In the genomic region with DNA sequence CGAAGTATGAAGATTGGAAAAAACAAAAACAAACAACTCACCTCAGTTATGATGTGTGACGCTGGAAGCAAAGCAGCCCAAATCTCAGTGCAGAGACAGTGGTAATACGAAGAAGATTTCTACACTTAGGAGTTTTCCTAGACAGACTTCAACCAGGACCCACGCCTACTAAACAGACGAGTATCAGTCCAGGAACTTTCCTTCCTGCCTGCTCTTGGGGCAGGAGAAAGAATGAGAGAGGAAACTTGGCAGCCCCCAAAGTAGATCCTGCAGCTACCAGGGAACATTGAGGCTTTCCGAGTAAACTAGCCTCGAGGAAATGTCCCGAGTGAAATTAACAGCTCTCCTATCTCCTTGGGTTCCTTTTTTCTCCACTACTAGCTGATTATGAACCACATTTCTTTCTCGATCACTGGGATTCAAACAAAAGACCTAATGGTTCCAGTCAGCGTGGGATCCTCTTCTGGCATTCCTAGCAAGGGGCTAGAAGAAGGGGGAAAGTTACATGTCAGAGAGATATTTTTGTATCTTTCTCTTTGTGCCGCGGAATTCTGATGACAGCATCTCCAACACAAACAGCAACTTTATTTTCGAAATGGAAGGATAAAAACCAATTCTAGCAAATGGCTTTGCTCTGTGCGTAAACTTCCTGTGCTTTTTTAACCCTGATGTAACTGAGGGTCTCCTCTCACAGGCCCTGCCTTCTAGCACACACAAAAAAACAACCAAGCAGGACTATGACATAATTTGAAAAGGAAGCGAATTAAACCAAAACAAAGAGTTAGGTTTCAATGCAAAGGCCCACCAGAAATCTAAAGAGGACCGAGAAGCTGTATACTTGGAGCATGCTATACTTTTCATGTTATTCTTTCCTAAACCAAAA, we compare ENCODE assay signal across 9 cellular contexts. TPM values are rescaled to one million over a fixed set of nuclear protein-coding genes. Genes with fewer than 3 reads are reported as not detected.
A peak's percentile ranks its signal among the peaks of the same experiment; 100 is the strongest.
DNase-seq lines count a peak whose midpoint lies in the region; ATAC-seq, FAIRE-seq and TF ChIP-seq lines count a peak whose summit lies in the region.
"Had no signal": no experiment of that assay in that cellular context is flagged by ENCODE, and none has a peak within 500 bp of the region (broad histone marks: within the 10 kb centered on the region; RNA-seq: fewer than 3 reads in every experiment).

No MANE protein-coding gene starts in this region.

- no peaks in the 10 kb centered on the region for H3K27me3 ChIP-seq in astrocyte (ENCODE audit: insufficient read depth, low read length)
- no peaks in the 10 kb centered on the region for H3K27me3 ChIP-seq in skeletal muscle tissue (ENCODE audit: control insufficient read depth in 3 of 3, insufficient read depth in 3 of 3, low read length in 3 of 3)
- no peaks in the 10 kb centered on the region for H3K27me3 ChIP-seq in Caco-2 (replicated peaks; ENCODE audit: control insufficient read depth, insufficient read depth, low read length)

- peaks cover 2% of the 10 kb centered on the region for H3K4me1 Mint-ChIP-seq in astrocyte (ENCODE audit: low read depth, unreplicated experiment)
- no peaks in the 10 kb centered on the region for H3K4me1 Mint-ChIP-seq in Caco-2 (ENCODE audit: low read depth, unreplicated experiment)

- no peak for ATAC-seq in HG03571 (IDR thresholded peaks at IDR 0.05; ENCODE audit: unreplicated experiment)

- TF ChIP-seq CTCF in HFF-Myc (IDR thresholded peaks at IDR 0.05; ENCODE audit: low read depth, low read length, missing control alignments), result no peak
- no peak for TF ChIP-seq CTCF in astrocyte (IDR thresholded peaks at IDR 0.05; ENCODE audit: insufficient read depth, low read depth, low read length)
- no peak for TF ChIP-seq CTCF in Caco-2 (IDR thresholded peaks at IDR 0.05; ENCODE audit: insufficient read depth in 1 of 2, low read depth in 1 of 2, low read length in 1 of 2, severe bottlenecking in 1 of 2, unreplicated experiment in 1 of 2)

- H3K4me3 Mint-ChIP-seq in astrocyte (ENCODE audit: unreplicated experiment) (no peak overlapping the region), Caco-2 (ENCODE audit: unreplicated experiment) (no peak overlapping the region)

- H3K4me1 ChIP-seq in astrocyte (ENCODE audit: insufficient read depth, low read length) (no peaks in the 10 kb centered on the region), skeletal muscle tissue (ENCODE audit: control insufficient read depth in 3 of 3, insufficient read depth in 3 of 3, low read length in 3 of 3) (no peaks in the 10 kb centered on the region), Caco-2 (no peaks in the 10 kb centered on the region)

- no peaks in the 10 kb centered on the region for H3K79me2 ChIP-seq in astrocyte (ENCODE audit: insufficient read depth, low read length)

- H3K9me3 Mint-ChIP-seq in astrocyte (ENCODE audit: unreplicated experiment) (peaks cover 6% of the 10 kb centered on the region), Caco-2 (ENCODE audit: unreplicated experiment) (peaks cover 10% of the 10 kb centered on the region)

- BruUV-seq in Caco-2 (replicated peaks; lab: Mats Ljungman, UMichigan), result no TSS peak

- H3K9ac ChIP-seq in astrocyte (ENCODE audit: low read length) (peak overlapping the region; percentile 44), skeletal muscle tissue (ENCODE audit: low read depth in 1 of 3, low read length in 3 of 3) (peak overlapping the region in 2 of 3 donors; percentile 61 to 69)

- CTCF ChIA-PET in Caco-2 (lab: Charles Lee), result interaction anchor here (1.9 kb wide), 1 partner anchor 12 kb away, joined by 6 read pairs; no protein-coding TSS in a partner anchor

- 0 out of 2 replicates have a peak overlapping the region, but pooled peaks have one; percentile 4 for H3K4me3 ChIP-seq in HFF-Myc (replicated peaks; ENCODE audit: low read depth, low read length)
- H3K4me3 ChIP-seq in astrocyte (ENCODE audit: insufficient read depth, low read depth, low read length), result peak overlapping the region; percentile 8
- peak overlapping the region; percentile 37 to 65 (median 38) for H3K4me3 ChIP-seq in skeletal muscle tissue (ENCODE audit: low read length in 3 of 3)
- H3K4me3 ChIP-seq in Caco-2 (ENCODE audit: low read depth, low read length), result no peak overlapping the region

- no peak for FAIRE-seq in astrocyte (lab: Jason Lieb, UNC)

- peak overlapping the region; percentile 51 for H2AFZ ChIP-seq in astrocyte (ENCODE audit: low read depth, low read length)

- H3K27me3 Mint-ChIP-seq in astrocyte (ENCODE audit: low read depth, unreplicated experiment) (no peaks in the 10 kb centered on the region), Caco-2 (ENCODE audit: insufficient read depth, unreplicated experiment) (no peaks in the 10 kb centered on the region)

- H3K36me3 Mint-ChIP-seq in astrocyte (ENCODE audit: low read depth, unreplicated experiment) (no peaks in the 10 kb centered on the region), Caco-2 (ENCODE audit: insufficient read depth, unreplicated experiment) (no peaks in the 10 kb centered on the region)

- POLR2A ChIA-PET in Caco-2 (lab: Charles Lee), result no interaction called here

- H3K4me2 ChIP-seq in astrocyte (ENCODE audit: low read length), result peak overlapping the region; percentile 58

- H3K36me3 ChIP-seq in astrocyte (ENCODE audit: insufficient read depth, low read length) (no peaks in the 10 kb centered on the region), skeletal muscle tissue (ENCODE audit: control insufficient read depth in 3 of 3, insufficient read depth in 3 of 3, low read length in 3 of 3) (no peaks in the 10 kb centered on the region), Caco-2 (ENCODE audit: control insufficient read depth, insufficient read depth, low read length) (no peaks in the 10 kb centered on the region)

- H4K20me1 ChIP-seq in astrocyte (ENCODE audit: insufficient read depth, low read length), result no peaks in the 10 kb centered on the region

- intact Hi-C loops in Caco-2 (cut with micrococcal nuclease; ENCODE audit: unreplicated experiment), result no loop called here

- H3K27ac ChIP-seq in astrocyte (ENCODE audit: low read depth, low read length), result no peak overlapping the region
- peak overlapping the region; percentile 34 for H3K27ac ChIP-seq in skeletal muscle tissue (ENCODE audit: low read depth, low read length)

- H3K9me3 ChIP-seq in astrocyte (ENCODE audit: insufficient read depth, low read depth, low read length) (no peaks in the 10 kb centered on the region), skeletal muscle tissue (ENCODE audit: control insufficient read depth in 3 of 3, low read length in 3 of 3) (no peaks in the 10 kb centered on the region), Caco-2 (no peaks in the 10 kb centered on the region)

- DNase-seq in HFF-Myc (ENCODE audit: extremely low read depth, low read depth) (no peak), astrocyte (ENCODE audit: low read depth) (no peak), iris pigment epithelial cell (ENCODE audit: low read depth) (peak; percentile 34), cortex of kidney (lab: John Stamatoyannopoulos, UW) (no peak), HCEC 1CT (no peak), Caco-2 (no peak)
- DNase-seq: midbrain had no signal

- H3K27ac Mint-ChIP-seq in astrocyte (ENCODE audit: unreplicated experiment) (no peak overlapping the region), Caco-2 (ENCODE audit: unreplicated experiment) (no peak overlapping the region)

RNA-seq across cellular contexts. Expression of a gene that starts 53.2 kb away (rescaled TPM):
- 39.9 and 42.3 TPM in 2 replicates for total RNA-seq in astrocyte
- total RNA-seq in skeletal muscle tissue, result 22.4 TPM
- 23.8 and 24.3 TPM in 2 replicates for total RNA-seq in Caco-2 (2022)
